In the genomic region with DNA sequence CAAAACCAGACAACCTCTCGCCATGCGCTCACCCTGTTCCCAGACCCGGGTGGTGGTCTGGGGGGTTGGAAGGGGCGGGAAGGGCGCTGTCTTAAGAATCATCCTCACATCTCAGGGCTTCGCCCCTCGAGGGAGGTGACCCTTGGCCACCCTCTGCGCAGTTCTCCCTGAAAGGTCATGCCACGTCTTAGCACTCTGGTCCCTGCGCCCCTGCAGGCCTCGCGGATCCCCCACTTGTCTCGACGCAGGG, we compare ENCODE assay signal across 9 cellular contexts. TPM values are rescaled to one million over a fixed set of nuclear protein-coding genes. Genes with fewer than 3 reads are reported as not detected.
DNase-seq lines count a peak whose midpoint lies in the region; ATAC-seq, FAIRE-seq and TF ChIP-seq lines count a peak whose summit lies in the region.
"Had no signal": no experiment of that assay in that cellular context is flagged by ENCODE, and none has a peak within 500 bp of the region (broad histone marks: within the 10 kb centered on the region; RNA-seq: fewer than 3 reads in every experiment).

No MANE protein-coding gene starts in this region.

- peak overlapping the region; percentile 66 to 76; a peak in 3 of 4 replicates for H3K4me3 ChIP-seq in SK-N-SH (ENCODE audit: low read depth in 2 of 2, low read length in 1 of 2)
- H3K4me3 ChIP-seq in keratinocyte (ENCODE audit: control insufficient read depth in 2 of 3, extremely low read depth in 1 of 3, insufficient read depth in 2 of 3, low read depth in 1 of 3, low read length in 3 of 3) = peak overlapping the region; percentile 49 to 74 (median 72)

- H3K27me3 ChIP-seq in SK-N-SH (ENCODE audit: insufficient read depth) (no peaks in the 10 kb centered on the region), keratinocyte (ENCODE audit: control insufficient read depth, extremely low read depth, insufficient read depth, low read length) (no peaks in the 10 kb centered on the region)

- peaks cover 13% of the 10 kb centered on the region for H3K79me2 ChIP-seq in SK-N-SH (ENCODE audit: insufficient read depth)
- H3K79me2 ChIP-seq in keratinocyte (ENCODE audit: control insufficient read depth, insufficient read depth, low read length) = no peaks in the 10 kb centered on the region

- H3K27ac ChIP-seq in SK-N-SH (ENCODE audit: low read depth in 2 of 2, low read length in 1 of 2) = peak overlapping the region; percentile 56 to 98
- peak overlapping the region; percentile 87 for H3K27ac ChIP-seq in keratinocyte (ENCODE audit: control insufficient read depth, insufficient read depth, low read length)
- peak overlapping the region; percentile 35 for H3K27ac ChIP-seq in substantia nigra (ENCODE audit: low read depth, low read length, poor library complexity, severe bottlenecking)
- H3K27ac ChIP-seq: BLaER1 had no signal

- H3K9me3 ChIP-seq in SK-N-SH = no peaks in the 10 kb centered on the region
- H3K9me3 ChIP-seq in keratinocyte (ENCODE audit: control insufficient read depth, low read depth, low read length) = no peaks in the 10 kb centered on the region

- H3K4me3 Mint-ChIP-seq in activated naive CD8-positive, alpha-beta T cell treated with anti-CD3 and anti-CD28 coated beads, Interleukin-2, amount 50 U/mL, for 24 hours = peak overlapping the region; percentile 77

- CTCF ChIA-PET in SK-N-SH (lab: Yijun Ruan, JAX) = interaction anchor here (1.9 kb wide), 1 partner anchor 42 kb away, joined by 6 read pairs; no protein-coding TSS in a partner anchor

- 23% methylated on average over 11 of the region's 14 CpGs for WGBS in SK-N-SH (ENCODE audit: low lambda C conversion rate)

- ATAC-seq in SK-N-SH treated with all-trans-retinoic acid at 6 μM for 48 hours (no peak), GM19397 (IDR thresholded peaks at IDR 0.05; ENCODE audit: unreplicated experiment) (no peak), GM21390 (IDR thresholded peaks at IDR 0.05; ENCODE audit: unreplicated experiment) (no peak)
- peak; percentile 60 for ATAC-seq in activated naive CD8-positive, alpha-beta T cell treated with anti-CD3 and anti-CD28 coated beads, Interleukin-2, amount 50 U/mL, for 24 hours

- peak overlapping the region; percentile 73; the same call in 1 of the 2 replicates for H2AFZ ChIP-seq in SK-N-SH (ENCODE audit: low read depth)
- H2AFZ ChIP-seq in keratinocyte (ENCODE audit: control insufficient read depth, low read length) = peak overlapping the region; percentile 38

- dilution Hi-C loops in keratinocyte (cut with MboI; ENCODE audit: extremely low pct_ligation_motif_present, low sequenced_read_pairs) = no loop called here

- H3K9me2 ChIP-seq in SK-N-SH = no peaks in the 10 kb centered on the region

- H3K9me3 Mint-ChIP-seq in activated naive CD8-positive, alpha-beta T cell treated with anti-CD3 and anti-CD28 coated beads, Interleukin-2, amount 50 U/mL, for 24 hours = no peaks in the 10 kb centered on the region

- TF ChIP-seq CTCF in SK-N-SH (IDR thresholded peaks at IDR 0.05) (no peak), keratinocyte (optimal IDR thresholded peaks at IDR 0.05 in 1 of 3, IDR thresholded peaks at IDR 0.05 in 1 of 3, conservative IDR thresholded peaks at IDR 0.05 in 1 of 3; ENCODE audit: extremely low read depth in 1 of 3, insufficient read depth in 2 of 3, low read length in 3 of 3) (no peak)

- peaks cover 51% of the 10 kb centered on the region for H3K27me3 Mint-ChIP-seq in activated naive CD8-positive, alpha-beta T cell treated with anti-CD3 and anti-CD28 coated beads, Interleukin-2, amount 50 U/mL, for 24 hours

- peaks cover 21% of the 10 kb centered on the region for H3K4me1 Mint-ChIP-seq in activated naive CD8-positive, alpha-beta T cell treated with anti-CD3 and anti-CD28 coated beads, Interleukin-2, amount 50 U/mL, for 24 hours

- H3K27ac Mint-ChIP-seq in activated naive CD8-positive, alpha-beta T cell treated with anti-CD3 and anti-CD28 coated beads, Interleukin-2, amount 50 U/mL, for 24 hours = peak overlapping the region; percentile 59

- H3K36me3 ChIP-seq in SK-N-SH (replicated peaks in 1 of 2; ENCODE audit: control insufficient read depth in 1 of 2, insufficient read depth in 2 of 2, low read length in 1 of 2) (peaks cover 0 to 18% of the 10 kb centered on the region in 2 experiments), keratinocyte (ENCODE audit: control insufficient read depth in 2 of 2, extremely low read depth in 1 of 2, insufficient read depth in 2 of 2, low read length in 2 of 2) (no peaks in the 10 kb centered on the region)
- H3K36me3 ChIP-seq: BLaER1 had no signal

- peak; percentile 30 for DNase-seq in SK-N-SH
- DNase-seq in activated naive CD8-positive, alpha-beta T cell treated with anti-CD3 and anti-CD28 coated beads, Interleukin-2, amount 50 U/mL, for 24 hours = no peak
- no peak for DNase-seq in keratinocyte (ENCODE audit: low read depth, low spot score)
- peak in 3 of 49 donors; percentile 6 to 82 (median 56) for DNase-seq in substantia nigra (lab: John Stamatoyannopoulos, UW)
- no peak for DNase-seq in pons (ENCODE audit: low spot score)

- no peak for TF ChIP-seq EP300 in SK-N-SH (IDR thresholded peaks at IDR 0.05; ENCODE audit: borderline replicate concordance in 1 of 2, low read depth in 1 of 2, low read length in 1 of 2)

- H3K4me1 ChIP-seq in SK-N-SH (ENCODE audit: control insufficient read depth in 1 of 2, insufficient read depth in 2 of 2, low read depth in 1 of 2, low read length in 1 of 2) (peaks cover 9 to 43% of the 10 kb centered on the region in 2 experiments; a peak in 3 of 4 replicates), keratinocyte (ENCODE audit: control insufficient read depth, extremely low read depth, insufficient read depth, low read length) (peaks cover 43% of the 10 kb centered on the region)

- H3K9ac ChIP-seq in SK-N-SH (peak overlapping the region; percentile 94), keratinocyte (ENCODE audit: control insufficient read depth, extremely low read depth, insufficient read depth, low read length) (peak overlapping the region; percentile 81)
- H3K9ac ChIP-seq: BLaER1 had no signal

- H3F3A ChIP-seq in SK-N-SH (replicated peaks; ENCODE audit: insufficient read depth) = peaks cover 44% of the 10 kb centered on the region

- TF ChIP-seq RAD21 in SK-N-SH (IDR thresholded peaks at IDR 0.05; ENCODE audit: low read length) = no peak

- POLR2A ChIA-PET in SK-N-SH (lab: Yijun Ruan, JAX) = no interaction called here

- no peaks in the 10 kb centered on the region for H3K9me1 ChIP-seq in keratinocyte (ENCODE audit: control insufficient read depth, extremely low read depth, insufficient read depth, low read length)

- no peaks in the 10 kb centered on the region for H3K36me3 Mint-ChIP-seq in activated naive CD8-positive, alpha-beta T cell treated with anti-CD3 and anti-CD28 coated beads, Interleukin-2, amount 50 U/mL, for 24 hours (ENCODE audit: low read depth)

- H3K4me2 ChIP-seq in SK-N-SH (peak overlapping the region; percentile 98), keratinocyte (ENCODE audit: control insufficient read depth, extremely low read depth, insufficient read depth, low read depth, low read length) (peak overlapping the region; percentile 87)

- no peak for FAIRE-seq in keratinocyte (lab: Jason Lieb, UNC)

- H4K20me1 ChIP-seq in SK-N-SH (ENCODE audit: insufficient read depth) = no peaks in the 10 kb centered on the region
- H4K20me1 ChIP-seq in keratinocyte (ENCODE audit: control insufficient read depth, extremely low read depth, insufficient read depth, low read length) = no peaks in the 10 kb centered on the region

TF ChIP-seq in SK-N-SH, 30 proteins besides CTCF, POLR2A, EP300 and RAD21 (continues in another document):
- TF ChIP-seq MEF2A (IDR thresholded peaks at IDR 0.05; ENCODE audit: borderline replicate concordance, low read depth) (no peak), NFIC (IDR thresholded peaks at IDR 0.05; ENCODE audit: borderline replicate concordance) (no peak), FOXJ3 (CRISPR knock-in tag; IDR thresholded peaks at IDR 0.05) (no peak), SMC3 (IDR thresholded peaks at IDR 0.05; ENCODE audit: low read depth, low read length) (no peak), TCF12 (IDR thresholded peaks at IDR 0.05) (no peak)
- TF ChIP-seq, protein P1, sequence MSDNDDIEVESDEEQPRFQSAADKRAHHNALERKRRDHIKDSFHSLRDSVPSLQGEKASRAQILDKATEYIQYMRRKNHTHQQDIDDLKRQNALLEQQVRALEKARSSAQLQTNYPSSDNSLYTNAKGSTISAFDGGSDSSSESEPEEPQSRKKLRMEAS (IDR thresholded peaks at IDR 0.05; ENCODE audit: low read depth) = no peak; the same call in 1 of the 2 replicates

TF ChIP-seq in SK-N-SH treated with all-trans-retinoic acid at 6 μM for 48 hours, 23 proteins besides CTCF, POLR2A, EP300 and RAD21 (continues in another document):
- TF ChIP-seq ARNTL (CRISPR knock-in tag; IDR thresholded peaks at IDR 0.05; ENCODE audit: borderline replicate concordance, low read depth) (no peak), SNAI2 (CRISPR knock-in tag; IDR thresholded peaks at IDR 0.05) (no peak), TOX (CRISPR knock-in tag; IDR thresholded peaks at IDR 0.05; ENCODE audit: borderline replicate concordance) (no peak), ZC3H10 (CRISPR knock-in tag; IDR thresholded peaks at IDR 0.05) (no peak), GLIS3 (CRISPR knock-in tag; IDR thresholded peaks at IDR 0.05) (no peak), BACH2 (CRISPR knock-in tag; IDR thresholded peaks at IDR 0.05; ENCODE audit: borderline replicate concordance) (no peak), PPARA (CRISPR knock-in tag; IDR thresholded peaks at IDR 0.05; ENCODE audit: borderline replicate concordance) (no peak)

RNA-seq across cellular contexts. Expression of a gene that starts 40.6 kb away (rescaled TPM):
- polyA plus RNA-seq in SK-N-SH (2012; rRNA removed) (21.4 and 29.1 TPM in 2 replicates), keratinocyte (15.2 to 32.4 TPM (median 24.5 TPM) in 3 replicates)
- 11.9 and 12.2 TPM in 2 replicates for polyA plus RNA-seq in SK-N-SH (2012; cell fraction: cytosol; rRNA removed)
- 71.2 and 143 TPM in 2 replicates for polyA plus RNA-seq in SK-N-SH (2012; cell fraction: nucleus; rRNA removed)
- polyA plus RNA-seq in keratinocyte (2011; ENCODE audit: low read depth) = 8.1 TPM
- polyA plus RNA-seq in keratinocyte (2011; cell fraction: cytosol; rRNA removed) = 4.6 and 8.1 TPM in 2 replicates
- polyA plus RNA-seq in keratinocyte (2011; cell fraction: nucleus; rRNA removed) = 106 and 121 TPM in 2 replicates
- 10.4 and 13.9 TPM in 2 replicates for polyA plus RNA-seq in keratinocyte (2012; ENCODE audit: low replicate concordance)
- 6.0 to 34.7 TPM (median 14.2 TPM) in 3 replicates for polyA minus RNA-seq in keratinocyte
- 10.2 TPM for polyA minus RNA-seq in keratinocyte (2011; cell fraction: cytosol; rRNA and poly(A)+ RNA removed)
- 15.1 and 30.6 TPM in 2 replicates for polyA minus RNA-seq in keratinocyte (2011; cell fraction: nucleus; rRNA and poly(A)+ RNA removed)

Comparison
In these comparisons a context has a peak if more than half of its experiments do, and no peak if none do; other contexts are left out.
1. H3K27ac ChIP-seq: peak in every context shown above with its lines; median percentile 87 in keratinocyte; 77 in SK-N-SH; 35 in substantia nigra.